ENCODE assay signal across 9 cellular contexts in genomic region chr1:169161512-169162194, GRCh38. TPM values are rescaled to one million over a fixed set of nuclear protein-coding genes. Genes with fewer than 3 reads are reported as not detected.
DNase-seq lines count a peak whose midpoint lies in the region; ATAC-seq and TF ChIP-seq lines count a peak whose summit lies in the region.
"Had no signal": no experiment of that assay in that cellular context is flagged by ENCODE, and none has a peak within 500 bp of the region (broad histone marks: within the 10 kb centered on the region; RNA-seq: fewer than 3 reads in every experiment).

No MANE protein-coding gene starts in this region.

- no peaks in the 10 kb centered on the region for H3K79me2 ChIP-seq in hepatocyte

- peak overlapping the region; percentile 23 for H3K27ac ChIP-seq in hepatocyte

- ATAC-seq in GM18517 (IDR thresholded peaks at IDR 0.05; ENCODE audit: unreplicated experiment) (peak; percentile 61), GM21717 (IDR thresholded peaks at IDR 0.05; ENCODE audit: unreplicated experiment) (peak; percentile 82), HG03558 (IDR thresholded peaks at IDR 0.05; ENCODE audit: extremely low read depth, unreplicated experiment) (peak; percentile 75)

- H2AFZ ChIP-seq in hepatocyte = no peak overlapping the region

- H3K27me3 ChIP-seq in hepatocyte = no peaks in the 10 kb centered on the region

- H3K4me3 ChIP-seq in hepatocyte = no peak overlapping the region

- no peaks in the 10 kb centered on the region for H4K20me1 ChIP-seq in hepatocyte (ENCODE audit: insufficient read depth, poor library complexity, severe bottlenecking)

- no peaks in the 10 kb centered on the region for H3K9me2 ChIP-seq in hepatocyte (replicated peaks; ENCODE audit: insufficient read depth)

- no peaks in the 10 kb centered on the region for H3K9me3 ChIP-seq in hepatocyte (ENCODE audit: low read depth)

- DNase-seq in hepatocyte (ENCODE audit: low spot score) (no peak), GM03348 (ENCODE audit: low spot score) (no peak), SK-N-DZ (ENCODE audit: low spot score) (no peak), COLO668 (lab: John Stamatoyannopoulos, UW; ENCODE audit: unreplicated experiment) (no peak), NCI-H774 (lab: John Stamatoyannopoulos, UW) (no peak)
- DNase-seq: NCI-H2029 had no signal

- H3K36me3 ChIP-seq in hepatocyte (replicated peaks; ENCODE audit: insufficient read depth, low read depth) = no peaks in the 10 kb centered on the region

- no peak for TF ChIP-seq CTCF in hepatocyte (IDR thresholded peaks at IDR 0.05; ENCODE audit: poor library complexity)

- peaks cover 13% of the 10 kb centered on the region for H3K4me1 ChIP-seq in hepatocyte (ENCODE audit: insufficient read depth)

- WGBS in hepatocyte (ENCODE audit: low lambda C conversion rate, missing lambda C conversion rate) = 67% methylated on average over 4 of the region's 4 CpGs

- H3K4me2 ChIP-seq in hepatocyte = no peak overlapping the region

RNA-seq across cellular contexts. Expression of gene ATP1B1, which starts 55.2 kb away (rescaled TPM):
- total RNA-seq in hepatocyte = 362 and 379 TPM in 2 replicates
- 123 and 128 TPM in 2 replicates for polyA plus RNA-seq in hepatocyte
- polyA plus RNA-seq in SK-N-DZ (2014; cell fraction: cytosol; rRNA removed) = 56.6 and 57.7 TPM in 2 replicates
- polyA plus RNA-seq in SK-N-DZ (2014; cell fraction: nucleus; rRNA removed) = 27.7 and 29.6 TPM in 2 replicates
